In genomic region chr5:107294669-107295068, GRCh38 we compare ENCODE assay signal across 16 cellular contexts.
"Had no signal": no experiment of that assay in that cellular context is flagged by ENCODE, and none has a peak within 500 bp of the region (broad histone marks: within the 10 kb centered on the region; RNA-seq: fewer than 3 reads in every experiment).

No MANE protein-coding gene starts in this region.

- H3K27ac Mint-ChIP-seq: activated B cell treated with CpG ODN at 0.5 μM for 24 hours; activated CD4-positive, alpha-beta T cell treated with anti-CD3 and anti-CD28 coated beads, Interleukin-2, amount 10 ng/mL, durations not matched to agents 7 days and 5 days; activated naive CD4-positive, alpha-beta T cell treated with anti-CD3 and anti-CD28 coated beads for 36 hours; activated T-helper 17 cell treated with anti-CD3 and anti-CD28 coated beads, Interleukin-2, amount 50 U/mL, for 72 hours; stimulated activated naive CD8-positive, alpha-beta T cell treated with anti-CD3 and anti-CD28 coated beads, Interleukin-15, Interleukin-2, amounts not matched to agents 100 ng/mL and 50 ng/mL, for 24 hours; T-helper 17 cell had no signal

- H3K4me3 Mint-ChIP-seq: activated B cell treated with CpG ODN at 0.5 μM for 24 hours; activated CD4-positive, alpha-beta T cell treated with anti-CD3 and anti-CD28 coated beads, Interleukin-2, amount 10 ng/mL, durations not matched to agents 7 days and 5 days; activated naive CD4-positive, alpha-beta T cell treated with anti-CD3 and anti-CD28 coated beads for 36 hours; activated T-helper 17 cell treated with anti-CD3 and anti-CD28 coated beads, Interleukin-2, amount 50 U/mL, for 72 hours; stimulated activated naive CD8-positive, alpha-beta T cell treated with anti-CD3 and anti-CD28 coated beads, Interleukin-15, Interleukin-2, amounts not matched to agents 100 ng/mL and 50 ng/mL, for 24 hours; T-helper 17 cell had no signal

- H3K4me3 ChIP-seq: coronary artery, psoas muscle, sigmoid colon, thoracic aorta had no signal

- H3K27me3 Mint-ChIP-seq: T-helper 17 cell had no signal

- DNase-seq: activated B cell treated with CpG ODN at 0.5 μM for 24 hours; activated CD4-positive, alpha-beta T cell treated with anti-CD3 and anti-CD28 coated beads, Interleukin-2, amount 10 ng/mL, durations not matched to agents 7 days and 5 days; activated naive CD4-positive, alpha-beta T cell treated with anti-CD3 and anti-CD28 coated beads for 36 hours; activated T-cell treated with anti-CD3 and anti-CD28 coated beads for 4 hours; caudate nucleus; effector CD4-positive, alpha-beta T cell; left colon; psoas muscle; sigmoid colon; stimulated activated CD4-positive, alpha-beta T cell treated with anti-CD3 and anti-CD28 coated beads, Interleukin-4, amount 100 ng/mL, for 1 hour; stimulated activated CD8-positive, alpha-beta memory T cell treated with anti-CD3 and anti-CD28 coated beads, Interleukin-4, amount 100 ng/mL, for 48 hours; T-helper 17 cell had no signal

- H3K4me1 Mint-ChIP-seq: activated T-helper 17 cell treated with anti-CD3 and anti-CD28 coated beads, Interleukin-2, amount 50 U/mL, for 72 hours; T-helper 17 cell had no signal

- H3K9me3 ChIP-seq: psoas muscle, sigmoid colon, thoracic aorta had no signal

- H3K27me3 ChIP-seq: sigmoid colon had no signal

- H3K9me3 Mint-ChIP-seq: activated B cell treated with CpG ODN at 0.5 μM for 24 hours; activated CD4-positive, alpha-beta T cell treated with anti-CD3 and anti-CD28 coated beads, Interleukin-2, amount 10 ng/mL, durations not matched to agents 7 days and 5 days; activated naive CD4-positive, alpha-beta T cell treated with anti-CD3 and anti-CD28 coated beads for 36 hours; stimulated activated naive CD8-positive, alpha-beta T cell treated with anti-CD3 and anti-CD28 coated beads, Interleukin-15, Interleukin-2, amounts not matched to agents 100 ng/mL and 50 ng/mL, for 24 hours had no signal

- H3K36me3 ChIP-seq: sigmoid colon, thoracic aorta had no signal
